29 cellular contexts compared by ENCODE assay signal in the genomic region with DNA sequence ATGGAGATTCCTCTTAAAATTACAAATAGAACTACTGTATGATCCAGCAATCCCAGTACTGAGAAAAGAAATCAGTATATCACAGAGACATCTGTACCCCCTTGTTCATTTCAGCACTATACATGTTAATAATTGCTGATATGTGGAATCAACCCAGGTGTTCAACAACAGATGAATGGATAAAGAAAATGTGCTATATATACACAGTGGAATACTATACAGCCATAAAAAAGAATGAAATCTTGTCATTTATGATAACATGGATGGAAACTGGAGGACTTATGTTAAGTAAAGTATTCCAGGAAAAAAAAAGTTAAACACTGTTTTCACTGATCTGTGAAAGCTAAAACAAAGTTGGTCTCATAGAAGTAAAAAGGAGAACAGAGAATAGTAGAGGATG.
"Had no signal": no experiment of that assay in that cellular context is flagged by ENCODE, and none has a peak within 500 bp of the region (broad histone marks: within the 10 kb centered on the region; RNA-seq: fewer than 3 reads in every experiment).

No MANE protein-coding gene starts in this region.

- H3K9me3 ChIP-seq: adrenal gland had no signal

- H3K4me3 ChIP-seq: adrenal gland, cardiac muscle cell had no signal

- FAIRE-seq: bronchial epithelial cell had no signal

- H3K27me3 ChIP-seq: adrenal gland, cardiac muscle cell had no signal

- H3K27ac ChIP-seq: adrenal gland, cardiac muscle cell, VCaP had no signal

- ATAC-seq: activated CD8-positive, alpha-beta T cell treated with anti-CD3 and anti-CD28 coated beads for 36 hours; activated T-cell treated with anti-CD3 and anti-CD28 coated beads, Interleukin-2, amount 50 U/mL, for 4 hours; activated T-cell treated with anti-CD3 and anti-CD28 coated beads, Interleukin-2, amount 50 U/mL, for 72 hours; activated T-helper 17 cell treated with anti-CD3 and anti-CD28 coated beads, Interleukin-2, amount 50 U/mL, for 72 hours had no signal

- H3K36me3 ChIP-seq: adrenal gland, cardiac muscle cell had no signal

- DNase-seq: activated B cell treated with CpG ODN at 0.5 μM for 24 hours; activated CD4-positive, alpha-beta memory T cell treated with anti-CD3 and anti-CD28 coated beads for 36 hours; activated CD4-positive, alpha-beta T cell treated with anti-CD3 and anti-CD28 coated beads for 4 hours; activated CD4-positive, alpha-beta T cell treated with anti-CD3 and anti-CD28 coated beads, Interleukin-2, amount 10 ng/mL, durations not matched to agents 24 days and 14 days; activated CD4-positive, alpha-beta T cell treated with anti-CD3 and anti-CD28 coated beads, Interleukin-2, amount 50 U/mL, for 1 hour; activated CD4-positive, alpha-beta T cell treated with anti-CD3 and anti-CD28 coated beads, Interleukin-2, amount 50 U/mL, for 4 hours; activated CD4-positive, CD25-positive, alpha-beta regulatory T cell treated with anti-CD3 and anti-CD28 coated beads, Interleukin-2, amount 50 U/mL, for 72 hours; activated CD8-positive, alpha-beta memory T cell treated with anti-CD3 and anti-CD28 coated beads, Interleukin-2, amount 50 U/mL, for 4 hours; activated CD8-positive, alpha-beta T cell treated with anti-CD3 and anti-CD28 coated beads for 36 hours; activated effector memory CD4-positive, alpha-beta T cell treated with anti-CD3 and anti-CD28 coated beads, Interleukin-2, amount 50 U/mL, for 16 hours; activated gamma-delta T cell treated with Interleukin-2 at 50 U/mL for 16 hours; activated naive CD4-positive, alpha-beta T cell; activated naive CD4-positive, alpha-beta T cell treated with anti-CD3 and anti-CD28 coated beads for 36 hours; activated T-cell treated with anti-CD3 and anti-CD28 coated beads for 4 hours; activated T-cell treated with anti-CD3 and anti-CD28 coated beads, Interleukin-2, amount 50 U/mL, for 1 hour; activated T-cell treated with anti-CD3 and anti-CD28 coated beads, Interleukin-2, amount 50 U/mL, for 4 hours; activated T-cell treated with anti-CD3 and anti-CD28 coated beads, Interleukin-2, amount 50 U/mL, for 72 hours; adrenal gland; amniotic stem cell; aorta; caudate nucleus; cerebellar nuclear complex; T-helper 1 cell; T-helper 2 cell; T-helper 9 cell had no signal
